2 cellular contexts compared by ENCODE assay signal in the genomic region with DNA sequence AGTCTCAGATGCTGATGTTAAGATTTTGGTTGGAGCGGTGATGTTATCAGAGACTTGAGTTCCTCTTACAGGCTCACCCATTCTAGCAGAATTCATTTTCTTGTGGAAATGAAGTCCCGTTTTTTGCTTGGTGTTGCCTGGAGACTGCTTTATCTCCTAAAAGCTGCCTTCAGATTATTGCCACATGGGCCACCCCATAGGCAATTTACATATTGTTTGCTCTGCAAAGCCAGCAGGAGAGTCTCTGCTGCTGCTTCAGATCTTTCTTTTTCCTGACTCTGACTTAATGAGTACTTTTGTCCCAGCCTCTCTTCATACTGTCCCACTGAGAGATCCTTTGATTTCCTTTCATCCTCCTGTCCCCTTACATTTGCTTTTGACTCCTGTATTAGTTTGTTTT.
TF ChIP-seq lines count a peak whose summit lies in the region.

No MANE protein-coding gene starts in this region.

TF ChIP-seq in GM23338, 12 proteins besides CTCF, POLR2A, EP300 and RAD21 (continues in another document):
- TF ChIP-seq EZH2 (IDR thresholded peaks at IDR 0.05; ENCODE audit: low read depth, unreplicated experiment), result no peak
- TF ChIP-seq EZH2phosphoT487 (IDR thresholded peaks at IDR 0.05; ENCODE audit: unreplicated experiment), result no peak
- TF ChIP-seq JUNB (IDR thresholded peaks at IDR 0.05; ENCODE audit: unreplicated experiment), result no peak
- TF ChIP-seq ZNF114 (CRISPR knock-in tag; IDR thresholded peaks at IDR 0.05), result no peak
- TF ChIP-seq ZNF462 (CRISPR knock-in tag; IDR thresholded peaks at IDR 0.05), result no peak
- TF ChIP-seq CREB1 (CRISPR knock-in tag; IDR thresholded peaks at IDR 0.05; ENCODE audit: low read depth), result no peak
- no peak for TF ChIP-seq STAT1 (IDR thresholded peaks at IDR 0.05; ENCODE audit: unreplicated experiment)
- TF ChIP-seq POLR2AphosphoS5 (IDR thresholded peaks at IDR 0.05; ENCODE audit: low read depth), result no peak
- TF ChIP-seq NANOG (IDR thresholded peaks at IDR 0.05; ENCODE audit: borderline replicate concordance), result no peak
- TF ChIP-seq, protein P1, sequence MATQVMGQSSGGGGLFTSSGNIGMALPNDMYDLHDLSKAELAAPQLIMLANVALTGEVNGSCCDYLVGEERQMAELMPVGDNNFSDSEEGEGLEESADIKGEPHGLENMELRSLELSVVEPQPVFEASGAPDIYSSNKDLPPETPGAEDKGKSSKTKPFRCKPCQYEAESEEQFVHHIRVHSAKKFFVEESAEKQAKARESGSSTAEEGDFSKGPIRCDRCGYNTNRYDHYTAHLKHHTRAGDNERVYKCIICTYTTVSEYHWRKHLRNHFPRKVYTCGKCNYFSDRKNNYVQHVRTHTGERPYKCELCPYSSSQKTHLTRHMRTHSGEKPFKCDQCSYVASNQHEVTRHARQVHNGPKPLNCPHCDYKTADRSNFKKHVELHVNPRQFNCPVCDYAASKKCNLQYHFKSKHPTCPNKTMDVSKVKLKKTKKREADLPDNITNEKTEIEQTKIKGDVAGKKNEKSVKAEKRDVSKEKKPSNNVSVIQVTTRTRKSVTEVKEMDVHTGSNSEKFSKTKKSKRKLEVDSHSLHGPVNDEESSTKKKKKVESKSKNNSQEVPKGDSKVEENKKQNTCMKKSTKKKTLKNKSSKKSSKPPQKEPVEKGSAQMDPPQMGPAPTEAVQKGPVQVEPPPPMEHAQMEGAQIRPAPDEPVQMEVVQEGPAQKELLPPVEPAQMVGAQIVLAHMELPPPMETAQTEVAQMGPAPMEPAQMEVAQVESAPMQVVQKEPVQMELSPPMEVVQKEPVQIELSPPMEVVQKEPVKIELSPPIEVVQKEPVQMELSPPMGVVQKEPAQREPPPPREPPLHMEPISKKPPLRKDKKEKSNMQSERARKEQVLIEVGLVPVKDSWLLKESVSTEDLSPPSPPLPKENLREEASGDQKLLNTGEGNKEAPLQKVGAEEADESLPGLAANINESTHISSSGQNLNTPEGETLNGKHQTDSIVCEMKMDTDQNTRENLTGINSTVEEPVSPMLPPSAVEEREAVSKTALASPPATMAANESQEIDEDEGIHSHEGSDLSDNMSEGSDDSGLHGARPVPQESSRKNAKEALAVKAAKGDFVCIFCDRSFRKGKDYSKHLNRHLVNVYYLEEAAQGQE (IDR thresholded peaks at IDR 0.05; ENCODE audit: unreplicated experiment), result no peak

TF ChIP-seq in H1, 55 proteins besides CTCF, POLR2A, EP300 and RAD21:
- TF ChIP-seq CEBPB (IDR thresholded peaks at IDR 0.05; ENCODE audit: low read depth, low read length), result 0 out of 2 replicates have a peak, but pooled peaks have one; percentile 31
- no peak for TF ChIP-seq ASH2L (IDR thresholded peaks at IDR 0.05; ENCODE audit: low read length)
- TF ChIP-seq MAX (IDR thresholded peaks at IDR 0.05), result no peak
- TF ChIP-seq MAFK (IDR thresholded peaks at IDR 0.05; ENCODE audit: low read depth, low read length), result no peak
